ENCODE assay signal across 8 cellular contexts in the genomic region with DNA sequence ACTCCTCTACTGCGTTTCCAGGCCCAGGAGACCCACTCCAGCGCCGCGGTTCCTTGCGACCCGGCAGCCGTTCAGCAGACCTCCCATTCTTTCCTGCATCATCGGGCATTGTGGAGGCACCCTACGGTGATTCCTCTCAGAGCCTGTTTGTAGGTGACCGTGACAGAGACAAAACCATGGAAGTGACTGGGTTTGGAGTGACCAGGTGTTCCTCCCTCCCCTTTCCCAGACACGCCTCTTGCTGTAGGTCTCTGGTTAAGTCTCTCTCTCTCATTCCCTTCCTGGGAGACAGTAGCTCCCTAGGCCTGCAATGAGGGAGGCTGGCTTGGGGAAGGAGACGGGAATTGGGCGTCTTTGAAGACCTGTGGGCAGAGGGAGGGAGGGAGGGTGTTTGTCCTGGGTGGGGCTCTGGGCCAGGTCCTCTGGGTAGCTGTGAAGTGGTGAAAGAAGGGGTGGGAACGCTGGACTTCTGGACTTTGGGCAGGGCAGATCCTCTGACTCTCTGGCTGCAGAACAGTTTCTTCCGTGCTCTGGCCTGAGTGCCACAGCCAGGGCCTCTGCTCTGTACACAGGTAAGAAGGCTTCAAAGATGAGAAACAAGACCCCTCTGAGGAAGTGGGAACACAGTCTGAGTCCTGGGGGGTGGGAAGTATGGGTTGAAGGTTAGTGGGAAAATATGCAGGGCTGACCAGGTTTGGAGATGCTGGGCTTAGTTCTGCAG. TPM values are rescaled to one million over a fixed set of nuclear protein-coding genes. Genes with fewer than 3 reads are reported as not detected.
DNase-seq lines count a peak whose midpoint lies in the region; TF ChIP-seq lines count a peak whose summit lies in the region.

No MANE protein-coding gene starts in this region.

- TF ChIP-seq CTCF in SK-N-SH (IDR thresholded peaks at IDR 0.05) (no peak), fibroblast of mammary gland (conservative IDR thresholded peaks at IDR 0.05; ENCODE audit: control insufficient read depth, insufficient read depth, low read depth, low read length) (no peak), neutrophil (IDR thresholded peaks at IDR 0.05) (no peak)

- WGBS in SK-N-SH (ENCODE audit: low lambda C conversion rate) = 29% methylated on average over 10 of the region's 15 CpGs

- no peak for TF ChIP-seq RAD21 in SK-N-SH (IDR thresholded peaks at IDR 0.05; ENCODE audit: low read length)

- H3K27ac Mint-ChIP-seq in activated CD4-positive, alpha-beta T cell treated with anti-CD3 and anti-CD28 coated beads, Interleukin-2, amount 10 ng/mL, durations not matched to agents 24 days and 14 days = peak overlapping the region; percentile 98

- H3F3A ChIP-seq in SK-N-SH (replicated peaks; ENCODE audit: insufficient read depth) = peaks cover 7% of the 10 kb centered on the region

- H3K27me3 ChIP-seq in SK-N-SH (ENCODE audit: insufficient read depth) = no peaks in the 10 kb centered on the region
- H3K27me3 ChIP-seq in neutrophil = no peaks in the 10 kb centered on the region

- H3K4me2 ChIP-seq in SK-N-SH = peak overlapping the region; percentile 91

- TF ChIP-seq EP300 in SK-N-SH (IDR thresholded peaks at IDR 0.05; ENCODE audit: borderline replicate concordance in 1 of 2, low read depth in 1 of 2, low read length in 1 of 2) = no peak

- H3K27ac ChIP-seq in SK-N-SH (ENCODE audit: low read depth in 2 of 2, low read length in 1 of 2) (peak overlapping the region; percentile 63 to 86; a peak in 3 of 4 replicates), neutrophil (peak overlapping the region; percentile 90)

- H3K4me1 ChIP-seq in SK-N-SH (ENCODE audit: control insufficient read depth in 1 of 2, insufficient read depth in 2 of 2, low read depth in 1 of 2, low read length in 1 of 2) = peaks cover 0 to 14% of the 10 kb centered on the region in 2 experiments; a peak in 2 of 4 replicates
- H3K4me1 ChIP-seq in neutrophil (ENCODE audit: control insufficient read depth in 1 of 2, insufficient read depth in 1 of 2, low read depth in 1 of 2, low read length in 1 of 2) = peaks cover 17 to 19% of the 10 kb centered on the region in 2 experiments

- H3K9me2 ChIP-seq in SK-N-SH = no peaks in the 10 kb centered on the region

- peak overlapping the region; percentile 91 for H3K9ac ChIP-seq in SK-N-SH

- POLR2A ChIA-PET in SK-N-SH (lab: Yijun Ruan, JAX) = interaction anchor here (1.0 to 2.7 kb wide), 3 partner anchors 17 to 170 kb away, joined by 4 to 9 read pairs (median 6); a partner anchor contains a TSS

- H3K9me3 ChIP-seq in SK-N-SH (no peaks in the 10 kb centered on the region), neutrophil (no peaks in the 10 kb centered on the region)

- peak overlapping the region; percentile 90 to 92 for H3K4me3 ChIP-seq in SK-N-SH (ENCODE audit: low read depth in 2 of 2, low read length in 1 of 2)
- H3K4me3 ChIP-seq in fibroblast of mammary gland (ENCODE audit: control insufficient read depth, low read depth, low read length) = peak overlapping the region; percentile 67
- peak overlapping the region; percentile 90 to 95 for H3K4me3 ChIP-seq in neutrophil (ENCODE audit: low read depth in 1 of 2, low read length in 1 of 2)

- no peak for DNase-seq in activated CD4-positive, alpha-beta T cell treated with anti-CD3 and anti-CD28 coated beads, Interleukin-2, amount 10 ng/mL, durations not matched to agents 24 days and 14 days
- DNase-seq in activated CD4-positive, alpha-beta T cell treated with anti-CD3 and anti-CD28 coated beads for 4 hours = no peak
- DNase-seq in SK-N-SH (no peak), fibroblast of mammary gland (ENCODE audit: low read depth) (no peak), NCI-H524 treated with DMSO at 0.1 percent for 48 hours (lab: John Stamatoyannopoulos, UW) (no peak), kidney glomerular epithelial cell (lab: John Stamatoyannopoulos, UW) (no peak)
- no peak for DNase-seq in stimulated activated CD4-positive, alpha-beta T cell treated with anti-CD3 and anti-CD28 coated beads, Interleukin-2, amount 100 ng/mL, for 24 hours

- H2AFZ ChIP-seq in SK-N-SH (ENCODE audit: low read depth) = peak overlapping the region; percentile 85

- CTCF ChIA-PET in SK-N-SH (lab: Yijun Ruan, JAX) = interaction anchor here (1.0 to 2.7 kb wide), 5 partner anchors 10 to 93 kb away, joined by 3 to 14 read pairs (median 4); a partner anchor contains a TSS

- no peaks in the 10 kb centered on the region for H3K27me3 Mint-ChIP-seq in activated CD4-positive, alpha-beta T cell treated with anti-CD3 and anti-CD28 coated beads, Interleukin-2, amount 10 ng/mL, durations not matched to agents 24 days and 14 days

- H3K4me1 Mint-ChIP-seq in activated CD4-positive, alpha-beta T cell treated with anti-CD3 and anti-CD28 coated beads, Interleukin-2, amount 10 ng/mL, durations not matched to agents 24 days and 14 days = peaks cover 34% of the 10 kb centered on the region

- intact Hi-C loops in activated CD4-positive, alpha-beta T cell treated with anti-CD3 and anti-CD28 coated beads, Interleukin-2, amount 10 ng/mL, durations not matched to agents 24 days and 14 days (cut with micrococcal nuclease) = no loop called here

- peaks cover 24% of the 10 kb centered on the region for H3K36me3 Mint-ChIP-seq in activated CD4-positive, alpha-beta T cell treated with anti-CD3 and anti-CD28 coated beads, Interleukin-2, amount 10 ng/mL, durations not matched to agents 24 days and 14 days (ENCODE audit: low read depth)

- H4K20me1 ChIP-seq in SK-N-SH (ENCODE audit: insufficient read depth) = no peaks in the 10 kb centered on the region

- peaks cover 35% of the 10 kb centered on the region for H3K79me2 ChIP-seq in SK-N-SH (ENCODE audit: insufficient read depth)

- H3K36me3 ChIP-seq in SK-N-SH (replicated peaks in 1 of 2; ENCODE audit: control insufficient read depth in 1 of 2, insufficient read depth in 2 of 2, low read length in 1 of 2) (peaks cover 7 to 14% of the 10 kb centered on the region in 2 experiments), neutrophil (peaks cover 15% of the 10 kb centered on the region)

- no peaks in the 10 kb centered on the region for H3K9me3 Mint-ChIP-seq in activated CD4-positive, alpha-beta T cell treated with anti-CD3 and anti-CD28 coated beads, Interleukin-2, amount 10 ng/mL, durations not matched to agents 24 days and 14 days

- peak overlapping the region; percentile 99 for H3K4me3 Mint-ChIP-seq in activated CD4-positive, alpha-beta T cell treated with anti-CD3 and anti-CD28 coated beads, Interleukin-2, amount 10 ng/mL, durations not matched to agents 24 days and 14 days

TF ChIP-seq in SK-N-SH, 30 proteins besides CTCF, POLR2A, EP300 and RAD21 (continues in another document):
- TF ChIP-seq MEF2A (IDR thresholded peaks at IDR 0.05; ENCODE audit: borderline replicate concordance, low read depth) (no peak), GATA2 (CRISPR knock-in tag; IDR thresholded peaks at IDR 0.05) (no peak)
- TF ChIP-seq, protein P1, sequence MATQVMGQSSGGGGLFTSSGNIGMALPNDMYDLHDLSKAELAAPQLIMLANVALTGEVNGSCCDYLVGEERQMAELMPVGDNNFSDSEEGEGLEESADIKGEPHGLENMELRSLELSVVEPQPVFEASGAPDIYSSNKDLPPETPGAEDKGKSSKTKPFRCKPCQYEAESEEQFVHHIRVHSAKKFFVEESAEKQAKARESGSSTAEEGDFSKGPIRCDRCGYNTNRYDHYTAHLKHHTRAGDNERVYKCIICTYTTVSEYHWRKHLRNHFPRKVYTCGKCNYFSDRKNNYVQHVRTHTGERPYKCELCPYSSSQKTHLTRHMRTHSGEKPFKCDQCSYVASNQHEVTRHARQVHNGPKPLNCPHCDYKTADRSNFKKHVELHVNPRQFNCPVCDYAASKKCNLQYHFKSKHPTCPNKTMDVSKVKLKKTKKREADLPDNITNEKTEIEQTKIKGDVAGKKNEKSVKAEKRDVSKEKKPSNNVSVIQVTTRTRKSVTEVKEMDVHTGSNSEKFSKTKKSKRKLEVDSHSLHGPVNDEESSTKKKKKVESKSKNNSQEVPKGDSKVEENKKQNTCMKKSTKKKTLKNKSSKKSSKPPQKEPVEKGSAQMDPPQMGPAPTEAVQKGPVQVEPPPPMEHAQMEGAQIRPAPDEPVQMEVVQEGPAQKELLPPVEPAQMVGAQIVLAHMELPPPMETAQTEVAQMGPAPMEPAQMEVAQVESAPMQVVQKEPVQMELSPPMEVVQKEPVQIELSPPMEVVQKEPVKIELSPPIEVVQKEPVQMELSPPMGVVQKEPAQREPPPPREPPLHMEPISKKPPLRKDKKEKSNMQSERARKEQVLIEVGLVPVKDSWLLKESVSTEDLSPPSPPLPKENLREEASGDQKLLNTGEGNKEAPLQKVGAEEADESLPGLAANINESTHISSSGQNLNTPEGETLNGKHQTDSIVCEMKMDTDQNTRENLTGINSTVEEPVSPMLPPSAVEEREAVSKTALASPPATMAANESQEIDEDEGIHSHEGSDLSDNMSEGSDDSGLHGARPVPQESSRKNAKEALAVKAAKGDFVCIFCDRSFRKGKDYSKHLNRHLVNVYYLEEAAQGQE (IDR thresholded peaks at IDR 0.05; ENCODE audit: low read depth, low read length) = no peak

RNA-seq across cellular contexts. Expression of a gene that starts 0.8 kb away (rescaled TPM):
- total RNA-seq in activated CD4-positive, alpha-beta T cell treated with anti-CD3 and anti-CD28 coated beads, Interleukin-2, amount 10 ng/mL, durations not matched to agents 24 days and 14 days = 9.5 and 10.7 TPM in 2 replicates
- 17.5 and 22.0 TPM in 2 replicates for polyA plus RNA-seq in SK-N-SH (2012; rRNA removed)
- polyA plus RNA-seq in SK-N-SH (2012; cell fraction: cytosol; rRNA removed) = 7.9 and 11.5 TPM in 2 replicates
- polyA plus RNA-seq in SK-N-SH (2012; cell fraction: nucleus; rRNA removed) = 76.1 and 80.1 TPM in 2 replicates

RNA-seq across cellular contexts. Expression of a gene that starts 1.0 kb away (rescaled TPM):
- 83.8 and 103 TPM in 2 replicates for total RNA-seq in activated CD4-positive, alpha-beta T cell treated with anti-CD3 and anti-CD28 coated beads, Interleukin-2, amount 10 ng/mL, durations not matched to agents 24 days and 14 days
- polyA plus RNA-seq in SK-N-SH (2012; rRNA removed) = 43.0 and 64.7 TPM in 2 replicates
- polyA plus RNA-seq in SK-N-SH (2012; cell fraction: cytosol; rRNA removed) = 28.4 and 30.5 TPM in 2 replicates
- 65.7 and 67.7 TPM in 2 replicates for polyA plus RNA-seq in SK-N-SH (2012; cell fraction: nucleus; rRNA removed)

RNA-seq across cellular contexts. Expression of a gene that starts 6.5 kb away (rescaled TPM):
- total RNA-seq in activated CD4-positive, alpha-beta T cell treated with anti-CD3 and anti-CD28 coated beads, Interleukin-2, amount 10 ng/mL, durations not matched to agents 24 days and 14 days = 22.6 and 24.7 TPM in 2 replicates
- 46.9 and 59.6 TPM in 2 replicates for polyA plus RNA-seq in SK-N-SH (2012; rRNA removed)
- 15.8 and 24.8 TPM in 2 replicates for polyA plus RNA-seq in SK-N-SH (2012; cell fraction: cytosol; rRNA removed)
- 138 and 153 TPM in 2 replicates for polyA plus RNA-seq in SK-N-SH (2012; cell fraction: nucleus; rRNA removed)

RNA-seq across cellular contexts. Expression of a gene that starts 15.9 kb away (rescaled TPM):
- total RNA-seq in activated CD4-positive, alpha-beta T cell treated with anti-CD3 and anti-CD28 coated beads, Interleukin-2, amount 10 ng/mL, durations not matched to agents 24 days and 14 days = 3.4 and 4.3 TPM in 2 replicates
- polyA plus RNA-seq in SK-N-SH (2012; rRNA removed) = 93.7 and 105 TPM in 2 replicates
- polyA plus RNA-seq in SK-N-SH (2012; cell fraction: cytosol; rRNA removed) = 54.5 and 77.5 TPM in 2 replicates
- 207 and 220 TPM in 2 replicates for polyA plus RNA-seq in SK-N-SH (2012; cell fraction: nucleus; rRNA removed)

RNA-seq across cellular contexts. Expression of a gene that starts 38.8 kb away (rescaled TPM):
- total RNA-seq in activated CD4-positive, alpha-beta T cell treated with anti-CD3 and anti-CD28 coated beads, Interleukin-2, amount 10 ng/mL, durations not matched to agents 24 days and 14 days = 79.9 and 83.4 TPM in 2 replicates
- polyA plus RNA-seq in SK-N-SH (2012; rRNA removed) = 60.5 and 64.8 TPM in 2 replicates
- polyA plus RNA-seq in SK-N-SH (2012; cell fraction: cytosol; rRNA removed) = 73.5 and 75.8 TPM in 2 replicates
- 41.4 and 43.8 TPM in 2 replicates for polyA plus RNA-seq in SK-N-SH (2012; cell fraction: nucleus; rRNA removed)
